Comparison of ENCODE assay signal across 17 cellular contexts in the genomic region with DNA sequence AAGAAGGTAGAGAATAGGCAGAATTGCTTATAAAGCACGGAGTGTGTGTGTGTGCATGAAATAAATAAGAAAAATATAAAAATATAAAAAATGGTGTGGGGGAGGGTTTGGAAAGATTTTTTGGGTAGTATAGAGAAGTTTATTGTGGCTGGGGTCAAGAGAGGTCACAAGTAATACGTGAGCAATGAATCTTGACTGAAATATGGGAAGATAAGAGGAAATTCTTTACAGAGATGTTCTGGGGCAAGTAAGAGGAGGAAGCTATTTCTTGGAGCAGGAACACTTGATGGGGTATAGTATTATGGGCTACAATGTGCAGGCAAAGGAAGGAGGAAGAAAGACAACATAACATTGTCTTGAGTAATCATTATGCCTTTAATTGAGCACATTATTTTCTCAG. TPM values are rescaled to one million over a fixed set of nuclear protein-coding genes. Genes with fewer than 3 reads are reported as not detected.
DNase-seq lines count a peak whose midpoint lies in the region; ATAC-seq lines count a peak whose summit lies in the region.
"Had no signal": no experiment of that assay in that cellular context is flagged by ENCODE, and none has a peak within 500 bp of the region (broad histone marks: within the 10 kb centered on the region; RNA-seq: fewer than 3 reads in every experiment).

No MANE protein-coding gene starts in this region.

- H3K27me3 Mint-ChIP-seq in activated T-cell treated with anti-CD3 and anti-CD28 coated beads, Interleukin-2, amount 50 U/mL, for 24 hours: no peaks in the 10 kb centered on the region

- H3K36me3 Mint-ChIP-seq in activated T-cell treated with anti-CD3 and anti-CD28 coated beads, Interleukin-2, amount 50 U/mL, for 24 hours (ENCODE audit: low read depth): no peaks in the 10 kb centered on the region
- H3K36me3 Mint-ChIP-seq: CD4-positive, alpha-beta memory T cell had no signal

- peak; percentile 14 for ATAC-seq in left lobe of liver

- no peak overlapping the region for H3K27ac Mint-ChIP-seq in activated T-cell treated with anti-CD3 and anti-CD28 coated beads, Interleukin-2, amount 50 U/mL, for 24 hours
- H3K27ac Mint-ChIP-seq: CD4-positive, alpha-beta memory T cell had no signal

- H3K4me1 Mint-ChIP-seq in activated T-cell treated with anti-CD3 and anti-CD28 coated beads, Interleukin-2, amount 50 U/mL, for 24 hours (ENCODE audit: low read depth): no peaks in the 10 kb centered on the region

- H3K9me3 Mint-ChIP-seq in activated T-cell treated with anti-CD3 and anti-CD28 coated beads, Interleukin-2, amount 50 U/mL, for 24 hours: no peaks in the 10 kb centered on the region

- DNase-seq in MV-4-11 (lab: John Stamatoyannopoulos, UW) (peak; percentile 11), NCI-H226 (peak; percentile 24), SKM-1 treated with dmso at 0.1 percent for 144 hours (lab: John Stamatoyannopoulos, UW; ENCODE audit: unreplicated experiment) (peak; percentile 69), left lobe of liver (ENCODE audit: low spot score) (no peak)
- no peak for DNase-seq in stimulated activated naive CD4-positive, alpha-beta T cell treated with Interleukin-2 at 50 U/mL for 16 hours (lab: John Stamatoyannopoulos, UW)
- no peak for DNase-seq in activated T-cell treated with anti-CD3 and anti-CD28 coated beads, Interleukin-2, amount 50 U/mL, for 24 hours
- DNase-seq: C1 segment of cervical spinal cord; CD4-positive, alpha-beta memory T cell; COR-L47; DMS153; DND-41; GM23248; H7; HCEC 1CT had no signal

- no peak overlapping the region for H3K4me3 Mint-ChIP-seq in activated T-cell treated with anti-CD3 and anti-CD28 coated beads, Interleukin-2, amount 50 U/mL, for 24 hours
- H3K4me3 Mint-ChIP-seq: CD4-positive, alpha-beta memory T cell had no signal

RNA-seq across cellular contexts. Expression of a gene that starts 2.1 kb away (rescaled TPM):
- 2.1 TPM for total RNA-seq in left lobe of liver
- total RNA-seq: A172; A673; CD4-positive, alpha-beta memory T cell; GM23248; H1; H7 had no signal

RNA-seq across cellular contexts. Expression of a gene that starts 5.3 kb away (rescaled TPM):
- 143 TPM for total RNA-seq in left lobe of liver
- total RNA-seq: A172, A673, GM23248, H1, H7 had no signal

RNA-seq across cellular contexts. Expression of a gene that starts 17.5 kb away (rescaled TPM):
- 2.5 TPM for total RNA-seq in left lobe of liver
- total RNA-seq: A172; A673; CD4-positive, alpha-beta memory T cell; GM23248; H1; H7 had no signal

RNA-seq across cellular contexts. Expression of a gene that starts 22.4 kb away (rescaled TPM):
- 7.6 TPM for total RNA-seq in left lobe of liver
- total RNA-seq: A673; CD4-positive, alpha-beta memory T cell; GM23248; H1; H7 had no signal

RNA-seq across cellular contexts. Expression of a gene that starts 31.7 kb away (rescaled TPM):
- total RNA-seq in left lobe of liver: not detected
- total RNA-seq: A172; A673; CD4-positive, alpha-beta memory T cell; GM23248; H1; H7 had no signal

Comparison
In these comparisons a context has a peak if more than half of its experiments do, and no peak if none do; other contexts are left out.
1. DNase-seq: peak in MV-4-11 (single experiment), NCI-H226 (single experiment) and SKM-1 treated with dmso at 0.1 percent for 144 hours (single experiment); none in left lobe of liver (single experiment), stimulated activated naive CD4-positive, alpha-beta T cell treated with Interleukin-2 at 50 U/mL for 16 hours (single experiment) and activated T-cell treated with anti-CD3 and anti-CD28 coated beads, Interleukin-2, amount 50 U/mL, for 24 hours (single experiment).